Comparison of ENCODE assay signal across 33 cellular contexts in genomic region chr11:15754221-15754620, GRCh38.
"Had no signal": no experiment of that assay in that cellular context is flagged by ENCODE, and none has a peak within 500 bp of the region (broad histone marks: within the 10 kb centered on the region; RNA-seq: fewer than 3 reads in every experiment).

No MANE protein-coding gene starts in this region.

- H3K36me3 Mint-ChIP-seq: activated naive CD8-positive, alpha-beta T cell had no signal

- H3K27me3 Mint-ChIP-seq: activated B cell treated with CpG ODN at 0.5 μM for 24 hours; activated CD8-positive, alpha-beta T cell treated with anti-CD3 and anti-CD28 coated beads for 36 hours had no signal

- H3K79me2 ChIP-seq: hepatocyte had no signal

- ATAC-seq: activated CD8-positive, alpha-beta T cell treated with anti-CD3 and anti-CD28 coated beads for 36 hours; body of pancreas; esophagus mucosa; gastroesophageal sphincter; heart right ventricle; T-helper 17 cell had no signal

- H3K36me3 ChIP-seq: cardiac muscle cell, colonic mucosa, gastroesophageal sphincter, heart right ventricle, WERI-Rb-1 had no signal

- H2AFZ ChIP-seq: hepatocyte had no signal

- H3K27me3 ChIP-seq: body of pancreas, cardiac muscle cell, colonic mucosa, gastroesophageal sphincter, hepatocyte had no signal

- H3K9me3 ChIP-seq: body of pancreas, colonic mucosa had no signal

- H3K4me1 Mint-ChIP-seq: activated B cell treated with CpG ODN at 0.5 μM for 24 hours, T-helper 17 cell had no signal

- H3K4me1 ChIP-seq: colonic mucosa, gastroesophageal sphincter, heart right ventricle had no signal

- H3K4me3 ChIP-seq: body of pancreas, cardiac muscle cell, colonic mucosa, gastroesophageal sphincter, heart right ventricle, hepatocyte had no signal

- DNase-seq: activated B cell treated with CpG ODN at 0.5 μM for 24 hours; activated CD4-positive, alpha-beta T cell treated with anti-CD3 and anti-CD28 coated beads for 4 hours; activated CD4-positive, alpha-beta T cell treated with anti-CD3 and anti-CD28 coated beads, Interleukin-2, amount 50 U/mL, for 1 hour; activated CD4-positive, alpha-beta T cell treated with anti-CD3 and anti-CD28 coated beads, Interleukin-2, amount 50 U/mL, for 48 hours; activated CD4-positive, CD25-positive, alpha-beta regulatory T cell treated with anti-CD3 and anti-CD28 coated beads, Interleukin-2, amount 50 U/mL, for 72 hours; activated CD8-positive, alpha-beta memory T cell treated with anti-CD3 and anti-CD28 coated beads for 24 hours; activated CD8-positive, alpha-beta T cell treated with anti-CD3 and anti-CD28 coated beads for 36 hours; activated effector memory CD4-positive, alpha-beta T cell treated with Interleukin-2 at 50 U/mL for 16 hours; activated gamma-delta T cell treated with Interleukin-2 at 50 U/mL for 16 hours; activated naive CD4-positive, alpha-beta T cell treated with anti-CD3 and anti-CD28 coated beads, Interleukin-2, amount 50 U/mL, for 16 hours; activated naive CD4-positive, alpha-beta T cell treated with Interleukin-2 at 50 U/mL for 16 hours; activated T-cell treated with anti-CD3 and anti-CD28 coated beads, Interleukin-2, amount 50 U/mL, for 1 hour; activated T-cell treated with anti-CD3 and anti-CD28 coated beads, Interleukin-2, amount 50 U/mL, for 48 hours; amygdala; aorta; body of pancreas; central memory CD4-positive, alpha-beta T cell; cerebellar nuclear complex; colonic mucosa; effector CD8-positive, alpha-beta T cell; foreskin melanocyte; heart right ventricle; T-helper 1 cell; T-helper 17 cell; T1000; WERI-Rb-1 had no signal

- H3K27ac ChIP-seq: body of pancreas, cardiac muscle cell, colonic mucosa, gastroesophageal sphincter, heart right ventricle, hepatocyte, WERI-Rb-1 had no signal

- H3K4me2 ChIP-seq: hepatocyte had no signal

- H3K4me3 Mint-ChIP-seq: activated B cell treated with CpG ODN at 0.5 μM for 24 hours; activated CD8-positive, alpha-beta T cell treated with anti-CD3 and anti-CD28 coated beads for 36 hours; activated naive CD8-positive, alpha-beta T cell; activated T-helper 1 cell treated with anti-CD3 and anti-CD28 coated beads, Interleukin-12 subunit alpha, Interleukin-12 subunit beta, Interleukin-2, Interleukin-4 antibody, amounts not matched to agents 30 ng/mL and 10 ng/mL and 1 ng/mL, durations not matched to agents 14 hours and 24 hours and 36 hours; T-helper 17 cell; T-helper 2 cell treated with Interferon-gamma antibody and Interleukin-4, amounts not matched to agents 5 μg/mL and 100 μg/mL, for 36 hours had no signal

- H3K27ac Mint-ChIP-seq: activated B cell treated with CpG ODN at 0.5 μM for 24 hours; activated CD8-positive, alpha-beta T cell treated with anti-CD3 and anti-CD28 coated beads for 36 hours; activated naive CD8-positive, alpha-beta T cell; activated T-helper 1 cell treated with anti-CD3 and anti-CD28 coated beads, Interleukin-12 subunit alpha, Interleukin-12 subunit beta, Interleukin-2, Interleukin-4 antibody, amounts not matched to agents 30 ng/mL and 10 ng/mL and 1 ng/mL, durations not matched to agents 14 hours and 24 hours and 36 hours; T-helper 17 cell; T-helper 2 cell treated with Interferon-gamma antibody and Interleukin-4, amounts not matched to agents 5 μg/mL and 100 μg/mL, for 36 hours had no signal
